In genomic region chr6:46507426-46507825, GRCh38 we compare ENCODE assay signal across 12 cellular contexts.
"Had no signal": no experiment of that assay in that cellular context is flagged by ENCODE, and none has a peak within 500 bp of the region (broad histone marks: within the 10 kb centered on the region; RNA-seq: fewer than 3 reads in every experiment).

No MANE protein-coding gene starts in this region.

- H3K27ac Mint-ChIP-seq: activated CD4-positive, alpha-beta T cell treated with anti-CD3 and anti-CD28 coated beads, Interleukin-2, amount 10 ng/mL, durations not matched to agents 24 days and 14 days; activated naive CD8-positive, alpha-beta T cell treated with anti-CD3 and anti-CD28 coated beads, Interleukin-2, amount 50 U/mL, for 24 hours had no signal

- H3K27ac ChIP-seq: hepatocyte, ovary, SK-N-MC, transverse colon had no signal

- ATAC-seq: activated naive CD8-positive, alpha-beta T cell treated with anti-CD3 and anti-CD28 coated beads, Interleukin-2, amount 50 U/mL, for 24 hours had no signal

- H3K9me3 Mint-ChIP-seq: activated CD4-positive, alpha-beta T cell treated with anti-CD3 and anti-CD28 coated beads, Interleukin-2, amount 10 ng/mL, durations not matched to agents 24 days and 14 days; activated naive CD8-positive, alpha-beta T cell treated with anti-CD3 and anti-CD28 coated beads, Interleukin-2, amount 50 U/mL, for 24 hours; neural crest cell had no signal

- DNase-seq: activated CD4-positive, alpha-beta T cell treated with anti-CD3 and anti-CD28 coated beads, Interleukin-2, amount 10 ng/mL, durations not matched to agents 24 days and 14 days; activated naive CD4-positive, alpha-beta T cell treated with Interleukin-2 at 50 U/mL for 16 hours; activated naive CD8-positive, alpha-beta T cell treated with anti-CD3 and anti-CD28 coated beads, Interleukin-2, amount 50 U/mL, for 24 hours; effector CD4-positive, alpha-beta T cell; mesendoderm; ovary; retina; T-helper 1 cell; transverse colon had no signal

- H3K4me3 Mint-ChIP-seq: activated CD4-positive, alpha-beta T cell treated with anti-CD3 and anti-CD28 coated beads, Interleukin-2, amount 10 ng/mL, durations not matched to agents 24 days and 14 days; activated naive CD8-positive, alpha-beta T cell treated with anti-CD3 and anti-CD28 coated beads, Interleukin-2, amount 50 U/mL, for 24 hours; neural crest cell had no signal

- H3K4me1 Mint-ChIP-seq: activated CD4-positive, alpha-beta T cell treated with anti-CD3 and anti-CD28 coated beads, Interleukin-2, amount 10 ng/mL, durations not matched to agents 24 days and 14 days; activated naive CD8-positive, alpha-beta T cell treated with anti-CD3 and anti-CD28 coated beads, Interleukin-2, amount 50 U/mL, for 24 hours; neural crest cell had no signal
